ENCODE assay signal across 10 cellular contexts in the genomic region with DNA sequence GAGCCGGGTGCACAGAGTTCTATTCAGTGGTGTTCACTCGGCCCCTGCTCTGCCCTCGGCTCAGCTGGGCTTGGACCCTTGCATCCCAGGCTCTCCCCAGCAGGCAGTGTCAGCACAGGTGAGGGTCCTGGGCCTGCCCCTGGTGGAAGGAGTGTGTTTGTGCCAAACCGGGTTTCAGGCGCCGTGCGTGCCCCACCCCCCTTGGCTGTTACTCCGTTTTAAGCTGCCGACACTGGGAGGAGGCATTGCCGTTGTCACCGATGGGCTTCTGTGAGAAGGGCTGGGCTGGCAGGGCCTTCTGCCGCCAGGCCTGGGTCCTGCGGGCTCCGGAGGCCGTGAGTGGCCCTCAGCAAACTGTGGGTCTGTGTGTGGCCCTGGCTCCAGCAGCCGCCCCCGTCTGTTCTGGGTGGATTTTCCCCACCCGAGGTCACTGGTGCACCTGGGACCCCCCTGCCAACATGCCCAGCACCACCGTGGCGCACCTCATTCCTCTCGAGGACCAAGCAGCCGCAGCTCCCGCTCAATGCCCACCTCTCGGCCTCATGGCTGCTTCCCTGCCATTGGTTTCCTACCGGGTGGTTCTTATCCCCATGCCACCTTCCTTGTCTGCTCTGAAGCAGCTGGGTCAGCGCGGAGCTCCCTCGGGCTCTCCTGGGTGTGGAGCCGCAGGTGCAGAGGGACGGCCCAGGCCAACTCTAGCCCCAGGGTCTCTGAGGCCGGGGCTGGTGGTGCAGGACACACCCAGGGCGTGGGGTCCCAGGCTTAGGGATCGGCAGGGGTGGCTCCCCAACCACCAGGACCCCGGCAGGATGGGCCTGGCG. TPM values are rescaled to one million over a fixed set of nuclear protein-coding genes. Genes with fewer than 3 reads are reported as not detected.
A peak's percentile ranks its signal among the peaks of the same experiment; 100 is the strongest.
DNase-seq lines count a peak whose midpoint lies in the region; ATAC-seq and TF ChIP-seq lines count a peak whose summit lies in the region.
"Had no signal": no experiment of that assay in that cellular context is flagged by ENCODE, and none has a peak within 500 bp of the region (broad histone marks: within the 10 kb centered on the region; RNA-seq: fewer than 3 reads in every experiment).

No MANE protein-coding gene starts in this region.

- H3K27me3 ChIP-seq in spleen (replicated peaks in 1 of 7) = peaks cover 0 to 33% (median 3%) of the 10 kb centered on the region in 7 donors

- no peaks in the 10 kb centered on the region for H3K9me3 ChIP-seq in spleen

- H3K4me1 Mint-ChIP-seq in activated CD8-positive, alpha-beta memory T cell treated with anti-CD3 and anti-CD28 coated beads, Interleukin-2, amount 10 ng/mL, durations not matched to agents 7 days and 5 days = peaks cover 40% of the 10 kb centered on the region

- H3K27ac ChIP-seq in spleen = peak overlapping the region in 2 of 8 donors; percentile 80 to 83
- H3K27ac ChIP-seq in caudate nucleus (ENCODE audit: low read depth, low read length) = no peak overlapping the region

- CTCF ChIA-PET in activated CD8-positive, alpha-beta memory T cell treated with anti-CD3 and anti-CD28 coated beads, Interleukin-2, amount 10 ng/mL, durations not matched to agents 7 days and 5 days (lab: Charles Lee) = interaction anchor here (0.8 to 1.0 kb wide), 2 partner anchors 16 to 30 kb away, joined by 3 read pairs; no protein-coding TSS in a partner anchor

- peaks cover 19 to 50% (median 35%) of the 10 kb centered on the region in 6 donors for H3K4me1 ChIP-seq in spleen

- no peak overlapping the region for H3K27ac Mint-ChIP-seq in activated CD8-positive, alpha-beta memory T cell treated with anti-CD3 and anti-CD28 coated beads, Interleukin-2, amount 10 ng/mL, durations not matched to agents 7 days and 5 days

- peaks cover 4% of the 10 kb centered on the region for H3K27me3 Mint-ChIP-seq in activated CD8-positive, alpha-beta memory T cell treated with anti-CD3 and anti-CD28 coated beads, Interleukin-2, amount 10 ng/mL, durations not matched to agents 7 days and 5 days

- H3K4me3 Mint-ChIP-seq in activated CD8-positive, alpha-beta memory T cell treated with anti-CD3 and anti-CD28 coated beads, Interleukin-2, amount 10 ng/mL, durations not matched to agents 7 days and 5 days = no peak overlapping the region
- H3K4me3 Mint-ChIP-seq: CD4-positive, alpha-beta memory T cell had no signal

- H3K36me3 ChIP-seq in spleen = no peaks in the 10 kb centered on the region

- H3K9me3 Mint-ChIP-seq in activated CD8-positive, alpha-beta memory T cell treated with anti-CD3 and anti-CD28 coated beads, Interleukin-2, amount 10 ng/mL, durations not matched to agents 7 days and 5 days (ENCODE audit: low read depth) = no peaks in the 10 kb centered on the region

- TF ChIP-seq POLR2A in spleen (IDR thresholded peaks at IDR 0.05) = no peak

- intact Hi-C loops in spleen (cut with DNase I; ENCODE audit: low total_unique reads) = no loop called here

- H3K4me3 ChIP-seq in spleen = no peak overlapping the region

- ATAC-seq in activated CD8-positive, alpha-beta memory T cell treated with anti-CD3 and anti-CD28 coated beads, Interleukin-2, amount 10 ng/mL, durations not matched to agents 7 days and 5 days = no peak
- ATAC-seq in GM19324 (IDR thresholded peaks at IDR 0.05; ENCODE audit: low FRiP score, unreplicated experiment) (no peak), HG03571 (IDR thresholded peaks at IDR 0.05; ENCODE audit: unreplicated experiment) (no peak)

- peak; percentile 61 for DNase-seq in activated CD8-positive, alpha-beta memory T cell treated with anti-CD3 and anti-CD28 coated beads for 24 hours
- no peak for DNase-seq in activated CD8-positive, alpha-beta memory T cell treated with anti-CD3 and anti-CD28 coated beads, Interleukin-2, amount 10 ng/mL, durations not matched to agents 7 days and 5 days
- DNase-seq in NCI-H146 treated with DMSO at 0.1 percent for 48 hours (lab: John Stamatoyannopoulos, UW; ENCODE audit: unreplicated experiment) (peak; percentile 21), ecto neural progenitor cell (ENCODE audit: low spot score) (peak; percentile 44), spleen (peak; percentile 74), caudate nucleus (lab: John Stamatoyannopoulos, UW) (no peak)
- DNase-seq: RPMI8226 had no signal

- peaks cover 33% of the 10 kb centered on the region for H3K36me3 Mint-ChIP-seq in activated CD8-positive, alpha-beta memory T cell treated with anti-CD3 and anti-CD28 coated beads, Interleukin-2, amount 10 ng/mL, durations not matched to agents 7 days and 5 days
- H3K36me3 Mint-ChIP-seq: CD4-positive, alpha-beta memory T cell had no signal

- TF ChIP-seq CTCF in spleen (IDR thresholded peaks at IDR 0.05 in 8 of 11, conservative IDR thresholded peaks at IDR 0.05 in 3 of 11) = no peak

- WGBS in spleen, 5 donors = 90 to 94% (median 94%) methylated on average over 27 to 35 of the region's 35 CpGs

RNA-seq across cellular contexts. Expression of a gene that starts 44.3 kb away (rescaled TPM):
- total RNA-seq in activated CD8-positive, alpha-beta memory T cell treated with anti-CD3 and anti-CD28 coated beads, Interleukin-2, amount 10 ng/mL, durations not matched to agents 7 days and 5 days = 10 to 100 TPM; 68.2 to 71.2 TPM
- 10 to 100 TPM; 61.5 to 87.0 (median 77.5) TPM for total RNA-seq in spleen
- polyA plus RNA-seq in spleen = 10 to 100 TPM; 22.7 to 62.0 (median 57.8) TPM

Comparison
In these comparisons a context has a peak if more than half of its experiments do, and no peak if none do; other contexts are left out.
1. DNase-seq: peak in activated CD8-positive, alpha-beta memory T cell treated with anti-CD3 and anti-CD28 coated beads for 24 hours (single experiment), NCI-H146 treated with DMSO at 0.1 percent for 48 hours (single experiment), ecto neural progenitor cell (single experiment) and spleen (single experiment); none in activated CD8-positive, alpha-beta memory T cell treated with anti-CD3 and anti-CD28 coated beads, Interleukin-2, amount 10 ng/mL, durations not matched to agents 7 days and 5 days (single experiment) and caudate nucleus (0 of 61).